Comparison of ENCODE assay signal across 8 cellular contexts in genomic region chr3:69439683-69440270, GRCh38. TPM values are rescaled to one million over a fixed set of nuclear protein-coding genes. Genes with fewer than 3 reads are reported as not detected.
DNase-seq lines count a peak whose midpoint lies in the region; ATAC-seq and TF ChIP-seq lines count a peak whose summit lies in the region.

No MANE protein-coding gene starts in this region.

- no peaks in the 10 kb centered on the region for H3K9me3 Mint-ChIP-seq in HFFc6

- intact Hi-C loops in breast epithelium (cut with DNase I; ENCODE audit: low total_unique reads), result no loop called here

- no peaks in the 10 kb centered on the region for H3K36me3 Mint-ChIP-seq in HFFc6 (ENCODE audit: low read depth)

- WGBS in liver, result 4% methylated on average over 1 of the region's 1 CpG

- no peak for DNase-seq in HFFc6
- DNase-seq in breast epithelium (ENCODE audit: low spot score in 2 of 2), result no peak
- no peak for DNase-seq in activated gamma-delta T cell (lab: John Stamatoyannopoulos, UW)

- H3K4me3 Mint-ChIP-seq in HFFc6, result peak overlapping the region; percentile 51; the same call in 1 of the 2 replicates

- peak; percentile 73 to 78 for TF ChIP-seq RAD21 in liver (IDR thresholded peaks at IDR 0.05)

- H3K9me3 ChIP-seq in breast epithelium (no peaks in the 10 kb centered on the region), liver (ENCODE audit: control insufficient read depth in 4 of 4, low read length in 3 of 4) (no peaks in the 10 kb centered on the region)

- no peaks in the 10 kb centered on the region for H3K36me3 ChIP-seq in breast epithelium
- no peaks in the 10 kb centered on the region for H3K36me3 ChIP-seq in liver (ENCODE audit: control insufficient read depth in 4 of 4, insufficient read depth in 3 of 4, low read depth in 1 of 4, low read length in 3 of 4)

- no peak overlapping the region for H3K27ac Mint-ChIP-seq in HFFc6

- peaks cover 1% of the 10 kb centered on the region; the same call in 1 of the 2 replicates for H3K27me3 Mint-ChIP-seq in HFFc6 (ENCODE audit: insufficient read depth)

- H3K4me3 ChIP-seq in breast epithelium (peak overlapping the region; percentile 14 to 36 (median 27)), liver (ENCODE audit: low read depth in 1 of 3, low read length in 3 of 3) (peak overlapping the region in 1 of 3 donors; percentile 16)

- no peaks in the 10 kb centered on the region for H3K4me1 ChIP-seq in breast epithelium
- peaks cover 0 to 5% (median 0%) of the 10 kb centered on the region in 4 donors for H3K4me1 ChIP-seq in liver (ENCODE audit: control insufficient read depth in 4 of 4, insufficient read depth in 4 of 4, low read length in 3 of 4)

- TF ChIP-seq POLR2A in breast epithelium (IDR thresholded peaks at IDR 0.05) (no peak), GM18505 (IDR thresholded peaks at IDR 0.05; ENCODE audit: borderline replicate concordance, extremely low read depth, insufficient read depth, insufficient read length) (no peak)

- H3K9ac ChIP-seq in liver (ENCODE audit: low read depth in 1 of 2, low read length in 2 of 2), result peak overlapping the region; percentile 42 to 44

- no peak overlapping the region for H3K27ac ChIP-seq in C4-2B
- no peak overlapping the region for H3K27ac ChIP-seq in breast epithelium
- H3K27ac ChIP-seq in liver (ENCODE audit: low read depth in 1 of 2, low read length in 2 of 2), result no peak overlapping the region

- no peak for ATAC-seq in GM18505 (IDR thresholded peaks at IDR 0.05; ENCODE audit: unreplicated experiment)
- ATAC-seq in GM21447 (IDR thresholded peaks at IDR 0.05; ENCODE audit: unreplicated experiment), result no peak
- ATAC-seq in GM21576 (IDR thresholded peaks at IDR 0.05; ENCODE audit: unreplicated experiment), result no peak

- TF ChIP-seq CTCF in C4-2B (conservative IDR thresholded peaks at IDR 0.05), result peak; percentile 76
- TF ChIP-seq CTCF in HFFc6 (IDR thresholded peaks at IDR 0.05), result peak; percentile 82
- TF ChIP-seq CTCF in breast epithelium (IDR thresholded peaks at IDR 0.05), result peak in 2 of 3 donors; percentile 51 to 66
- TF ChIP-seq CTCF in liver (IDR thresholded peaks at IDR 0.05; ENCODE audit: low read depth, low read length, missing input control), result peak; percentile 58

- H3K27me3 ChIP-seq in breast epithelium (no peaks in the 10 kb centered on the region), liver (ENCODE audit: control insufficient read depth in 4 of 4, insufficient read depth in 4 of 4, low read length in 3 of 4) (no peaks in the 10 kb centered on the region)

- peaks cover 11% of the 10 kb centered on the region for H3K4me1 Mint-ChIP-seq in HFFc6 (ENCODE audit: low read depth)

TF ChIP-seq in liver, 16 proteins besides CTCF, POLR2A, EP300 and RAD21:
- TF ChIP-seq GABPA (IDR thresholded peaks at IDR 0.05 in 1 of 2, conservative IDR thresholded peaks at IDR 0.05 in 1 of 2) (no peak), MAX (IDR thresholded peaks at IDR 0.05) (no peak), EGR1 (IDR thresholded peaks at IDR 0.05; ENCODE audit: low read depth in 2 of 2) (no peak), JUND (IDR thresholded peaks at IDR 0.05) (no peak), REST (IDR thresholded peaks at IDR 0.05) (no peak), RXRA (IDR thresholded peaks at IDR 0.05) (no peak), FOXA2 (IDR thresholded peaks at IDR 0.05) (no peak), HNF4A (conservative IDR thresholded peaks at IDR 0.05) (no peak), TAF1 (conservative IDR thresholded peaks at IDR 0.05) (no peak), NR2F2 (IDR thresholded peaks at IDR 0.05) (no peak), FOXA1 (IDR thresholded peaks at IDR 0.05) (no peak)

RNA-seq across cellular contexts. Expression of gene FRMD4B, which starts 53.9 kb away (rescaled TPM):
- under 1 TPM in 5 of 6 experiments, not detected in 1; 0.03 to 0.12 (median 0.07) TPM for total RNA-seq in HFFc6 (2021; fragmentation: NEBNext Ultra II Directional; extraction: Animal tissue kit (Norgen Biotek cat#: 25700))
- total RNA-seq in breast epithelium (10 to 100 TPM; 31.1 to 49.5 (median 35.0) TPM), liver (10 to 100 TPM; 22.5 to 22.6 TPM)
- 1 to 10 TPM; 7.3 to 7.6 TPM for polyA plus RNA-seq in liver

Comparison
In these comparisons a context has a peak if more than half of its experiments do, and no peak if none do; other contexts are left out.
1. RNA of gene FRMD4B, which starts 53.9 kb away (total RNA-seq): 31.1 to 49.5 TPM in breast epithelium and 22.5 to 22.6 TPM in liver; 0.03 to 0.12 TPM in HFFc6; every median in the first group is over 10 times any median in the second.
2. Peak in every context shown above with its lines, with median percentiles within 50 percentile points of each other: CTCF ChIP-seq.